29 cellular contexts compared by ENCODE assay signal in genomic region chr2:39335930-39336329, GRCh38.
"Had no signal": no experiment of that assay in that cellular context is flagged by ENCODE, and none has a peak within 500 bp of the region (broad histone marks: within the 10 kb centered on the region; RNA-seq: fewer than 3 reads in every experiment).

No MANE protein-coding gene starts in this region.

- ATAC-seq: activated CD4-positive, alpha-beta T cell treated with anti-CD3 and anti-CD28 coated beads for 36 hours; activated T-cell treated with anti-CD3 and anti-CD28 coated beads, Interleukin-2, amount 50 U/mL, for 72 hours had no signal

- H3K4me1 Mint-ChIP-seq: activated CD4-positive, alpha-beta memory T cell treated with anti-CD3 and anti-CD28 coated beads, Interleukin-2, amount 10 ng/mL, durations not matched to agents 7 days and 5 days; activated naive CD8-positive, alpha-beta T cell treated with anti-CD3 and anti-CD28 coated beads, Interleukin-2, amount 10 ng/mL, durations not matched to agents 7 days and 5 days had no signal

- H3K27ac ChIP-seq: adrenal gland, KMS-11, Peyer's patch, RWPE1, SK-N-MC, VCaP had no signal

- H3K27ac Mint-ChIP-seq: activated CD4-positive, alpha-beta memory T cell treated with anti-CD3 and anti-CD28 coated beads, Interleukin-2, amount 10 ng/mL, durations not matched to agents 7 days and 5 days; activated CD4-positive, alpha-beta T cell treated with anti-CD3 and anti-CD28 coated beads for 36 hours; activated naive CD8-positive, alpha-beta T cell treated with anti-CD3 and anti-CD28 coated beads, Interleukin-2, amount 10 ng/mL, durations not matched to agents 7 days and 5 days; activated T-cell treated with anti-CD3 and anti-CD28 coated beads, Interleukin-2, amount 50 U/mL, for 72 hours; activated T-helper 2 cell treated with anti-CD3 and anti-CD28 coated beads, Interferon-gamma antibody, Interleukin-2, Interleukin-4, amounts not matched to agents 10 μg/mL and 5 μg/mL and 100 μg/mL, durations not matched to agents 14 hours and 24 hours and 36 hours had no signal

- H3K4me3 Mint-ChIP-seq: activated CD4-positive, alpha-beta memory T cell treated with anti-CD3 and anti-CD28 coated beads, Interleukin-2, amount 10 ng/mL, durations not matched to agents 7 days and 5 days; activated CD4-positive, alpha-beta T cell treated with anti-CD3 and anti-CD28 coated beads for 36 hours; activated naive CD8-positive, alpha-beta T cell treated with anti-CD3 and anti-CD28 coated beads, Interleukin-2, amount 10 ng/mL, durations not matched to agents 7 days and 5 days; activated T-cell treated with anti-CD3 and anti-CD28 coated beads, Interleukin-2, amount 50 U/mL, for 72 hours had no signal

- H3K4me3 ChIP-seq: adrenal gland, MG63, Peyer's patch, SK-N-MC had no signal

- H3K36me3 ChIP-seq: adrenal gland, MG63, Peyer's patch had no signal

- H3K9ac ChIP-seq: KMS-11 had no signal

- H3K4me1 ChIP-seq: adrenal gland, Peyer's patch had no signal

- H3K9me3 ChIP-seq: adrenal gland, MG63, Peyer's patch had no signal

- DNase-seq: activated CD4-positive, alpha-beta memory T cell treated with anti-CD3 and anti-CD28 coated beads, Interleukin-2, amount 10 ng/mL, durations not matched to agents 7 days and 5 days; activated CD4-positive, alpha-beta T cell treated with anti-CD3 and anti-CD28 coated beads for 36 hours; activated CD4-positive, alpha-beta T cell treated with anti-CD3 and anti-CD28 coated beads, Interleukin-2, amount 50 U/mL, for 1 hour; activated gamma-delta T cell treated with Interleukin-2 at 50 U/mL for 16 hours; activated naive CD4-positive, alpha-beta T cell treated with anti-CD3 and anti-CD28 coated beads, Interleukin-2, amount 50 U/mL, for 16 hours; activated naive CD8-positive, alpha-beta T cell treated with anti-CD3 and anti-CD28 coated beads, Interleukin-2, amount 10 ng/mL, durations not matched to agents 7 days and 5 days; activated T-cell treated with anti-CD3 and anti-CD28 coated beads for 4 hours; activated T-cell treated with anti-CD3 and anti-CD28 coated beads, Interleukin-2, amount 50 U/mL, for 72 hours; adrenal gland; anterior cingulate cortex; cerebellar nuclear complex; MG63; MV-4-11; NCI-H1092 treated with DMSO at 0.1 percent for 48 hours; NCI-H1417 treated with DMSO at 0.1 percent for 48 hours; NCI-H1694; NCI-H2029; NCI-H2107; NCI-H345; NCI-H510A; NCI-H69; NK-92 treated with Interleukin-12 subunit alpha and Interleukin-12 subunit beta, amount 100 ng/mL, for 24 hours; Peyer's patch; T-helper 1 cell had no signal

- H3K27me3 Mint-ChIP-seq: activated CD4-positive, alpha-beta memory T cell treated with anti-CD3 and anti-CD28 coated beads, Interleukin-2, amount 10 ng/mL, durations not matched to agents 7 days and 5 days; activated CD4-positive, alpha-beta T cell treated with anti-CD3 and anti-CD28 coated beads for 36 hours; activated naive CD8-positive, alpha-beta T cell treated with anti-CD3 and anti-CD28 coated beads, Interleukin-2, amount 10 ng/mL, durations not matched to agents 7 days and 5 days had no signal

- H3K9me3 Mint-ChIP-seq: activated CD4-positive, alpha-beta memory T cell treated with anti-CD3 and anti-CD28 coated beads, Interleukin-2, amount 10 ng/mL, durations not matched to agents 7 days and 5 days; activated naive CD8-positive, alpha-beta T cell treated with anti-CD3 and anti-CD28 coated beads, Interleukin-2, amount 10 ng/mL, durations not matched to agents 7 days and 5 days; activated T-cell treated with anti-CD3 and anti-CD28 coated beads, Interleukin-2, amount 50 U/mL, for 72 hours; activated T-helper 2 cell treated with anti-CD3 and anti-CD28 coated beads, Interferon-gamma antibody, Interleukin-2, Interleukin-4, amounts not matched to agents 10 μg/mL and 5 μg/mL and 100 μg/mL, durations not matched to agents 14 hours and 24 hours and 36 hours had no signal

- H3K4me2 ChIP-seq: KMS-11 had no signal

- H3K27me3 ChIP-seq: adrenal gland, MG63, Peyer's patch had no signal
